Comparison of ENCODE assay signal across 15 cellular contexts in genomic region chr3:126621171-126621570, GRCh38. TPM values are rescaled to one million over a fixed set of nuclear protein-coding genes. Genes with fewer than 3 reads are reported as not detected.
DNase-seq lines count a peak whose midpoint lies in the region; ATAC-seq and TF ChIP-seq lines count a peak whose summit lies in the region.
"Had no signal": no experiment of that assay in that cellular context is flagged by ENCODE, and none has a peak within 500 bp of the region (broad histone marks: within the 10 kb centered on the region; RNA-seq: fewer than 3 reads in every experiment).

No MANE protein-coding gene starts in this region.

- BruUV-seq in MCF 10A (replicated peaks; lab: Mats Ljungman, UMichigan), result no TSS peak

- H3K36me3 ChIP-seq in breast epithelium, result peaks cover 2% of the 10 kb centered on the region

- no peaks in the 10 kb centered on the region for H3K9me3 ChIP-seq in breast epithelium

- TF ChIP-seq POLR2A in breast epithelium (IDR thresholded peaks at IDR 0.05), result no peak

- H3K27me3 ChIP-seq in breast epithelium, result no peaks in the 10 kb centered on the region

- H3K27ac ChIP-seq in breast epithelium, result no peak overlapping the region
- H3K27ac ChIP-seq: KMS-11 had no signal

- intact Hi-C loops in MCF 10A (cut with micrococcal nuclease), result no loop called here
- intact Hi-C loops in breast epithelium (cut with DNase I; ENCODE audit: low total_unique reads), result no loop called here
- intact Hi-C loops in Right ventricle myocardium superior (cut with DNase I), result no loop called here

- peaks cover 42% of the 10 kb centered on the region for H3K4me1 Mint-ChIP-seq in MCF 10A (ENCODE audit: insufficient read depth, unreplicated experiment)

- H3K4me3 ChIP-seq in breast epithelium, result no peak overlapping the region

- POLR2A ChIA-PET in MCF 10A (lab: Yijun Ruan, JAX), result interaction anchor here (1.3 kb wide), 1 partner anchor 20 kb away, joined by 3 read pairs; no protein-coding TSS in a partner anchor

- peaks cover 23% of the 10 kb centered on the region for H3K36me3 Mint-ChIP-seq in MCF 10A (ENCODE audit: insufficient read depth, unreplicated experiment)

- H3K4me1 ChIP-seq in breast epithelium, result no peaks in the 10 kb centered on the region

- CTCF ChIA-PET in MCF 10A (lab: Yijun Ruan, JAX), result interaction anchor here (1.6 kb wide), 1 partner anchor 100 kb away, joined by 3 read pairs; no protein-coding TSS in a partner anchor

- peak; percentile 67 for DNase-seq in MCF 10A (ENCODE audit: unreplicated experiment)
- DNase-seq in breast epithelium (ENCODE audit: low spot score in 2 of 2), result no peak
- DNase-seq in T1000 (lab: John Stamatoyannopoulos, UW), result peak; percentile 8
- DNase-seq in Right ventricle myocardium superior, result peak; percentile 63
- peak; percentile 15 for DNase-seq in stromal cell of bone marrow (ENCODE audit: low read depth)
- no peak for DNase-seq in activated CD4-positive, alpha-beta T cell treated with anti-CD3 and anti-CD28 coated beads, Interleukin-2, amount 50 U/mL, for 4 hours
- DNase-seq: activated CD4-positive, alpha-beta T cell treated with anti-CD3 and anti-CD28 coated beads for 48 hours; AML-193; GDM1; hippocampal formation had no signal

- no peaks in the 10 kb centered on the region for H3K27me3 Mint-ChIP-seq in MCF 10A (ENCODE audit: insufficient read depth, unreplicated experiment)
- H3K27me3 Mint-ChIP-seq: central memory CD8-positive, alpha-beta T cell had no signal

- H3K4me3 Mint-ChIP-seq in MCF 10A (ENCODE audit: unreplicated experiment), result no peak overlapping the region
- H3K4me3 Mint-ChIP-seq: central memory CD8-positive, alpha-beta T cell had no signal

- TF ChIP-seq CTCF in MCF 10A (IDR thresholded peaks at IDR 0.05; ENCODE audit: unreplicated experiment) (no peak), breast epithelium (IDR thresholded peaks at IDR 0.05) (no peak)

- ATAC-seq in Right ventricle myocardium superior (ENCODE audit: poor library complexity), result peak; percentile 99
- ATAC-seq in GM19351 (IDR thresholded peaks at IDR 0.05; ENCODE audit: unreplicated experiment), result no peak
- ATAC-seq in esophagus mucosa, result no peak

- no peak overlapping the region for H3K27ac Mint-ChIP-seq in MCF 10A (ENCODE audit: low read depth, unreplicated experiment)
- H3K27ac Mint-ChIP-seq: activated T-helper 2 cell treated with anti-CD3 and anti-CD28 coated beads, Interferon-gamma antibody, Interleukin-2, Interleukin-4, amounts not matched to agents 10 μg/mL and 5 μg/mL and 100 μg/mL, durations not matched to agents 14 hours and 24 hours and 36 hours had no signal

- no peaks in the 10 kb centered on the region for H3K9me3 Mint-ChIP-seq in MCF 10A (ENCODE audit: unreplicated experiment)
- H3K9me3 Mint-ChIP-seq: activated T-helper 2 cell treated with anti-CD3 and anti-CD28 coated beads, Interferon-gamma antibody, Interleukin-2, Interleukin-4, amounts not matched to agents 10 μg/mL and 5 μg/mL and 100 μg/mL, durations not matched to agents 14 hours and 24 hours and 36 hours; central memory CD8-positive, alpha-beta T cell had no signal

RNA-seq across cellular contexts. Expression of gene TXNRD3, which starts 33.8 kb away (rescaled TPM):
- total RNA-seq in MCF 10A (2022), result 10.0 and 12.9 TPM in 2 replicates
- 10 to 100 TPM; 11.8 to 19.3 (median 16.4) TPM for total RNA-seq in breast epithelium
- total RNA-seq in Right ventricle myocardium superior, result 5.4 TPM
- total RNA-seq in esophagus mucosa, result 6.5 TPM

Comparison
In these comparisons a context has a peak if more than half of its experiments do, and no peak if none do; other contexts are left out.
1. DNase-seq: peak in MCF 10A (single experiment), T1000 (single experiment), Right ventricle myocardium superior (single experiment) and stromal cell of bone marrow (single experiment); none in breast epithelium (0 of 2) and activated CD4-positive, alpha-beta T cell treated with anti-CD3 and anti-CD28 coated beads, Interleukin-2, amount 50 U/mL, for 4 hours (0 of 2).